8 cellular contexts compared by ENCODE assay signal in the genomic region with DNA sequence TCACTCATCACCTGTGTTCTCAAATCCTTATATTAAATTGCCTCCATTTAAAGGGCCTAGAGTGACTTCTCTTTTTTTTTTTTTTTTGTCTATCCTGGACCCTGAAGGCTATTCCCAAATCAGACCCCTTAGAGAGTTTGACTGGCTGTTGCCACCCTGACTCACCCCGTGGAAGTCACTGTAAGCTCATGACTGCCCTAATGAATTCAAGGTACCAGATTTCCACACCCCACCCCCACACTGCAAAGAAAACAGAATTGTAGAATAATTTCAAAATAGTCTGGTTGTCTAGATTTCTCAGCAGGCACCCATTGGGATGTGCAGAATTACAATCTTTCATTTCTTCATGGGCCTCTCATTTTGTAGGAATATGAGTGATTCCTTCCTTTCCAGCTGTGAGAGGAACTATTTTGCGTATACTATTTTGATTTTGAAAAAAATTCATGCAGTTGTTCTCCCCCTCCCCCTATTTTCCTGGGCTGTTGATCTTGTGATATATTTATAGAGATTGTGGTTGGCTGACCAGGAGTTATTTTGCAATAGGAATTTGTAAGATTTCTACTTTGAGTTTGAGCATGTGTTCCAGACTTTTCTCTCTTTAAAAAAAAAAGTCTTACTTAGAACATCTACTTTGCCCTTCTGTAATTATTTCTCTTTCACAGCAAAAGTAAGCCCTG.
A peak's percentile ranks its signal among the peaks of the same experiment; 100 is the strongest.
DNase-seq lines count a peak whose midpoint lies in the region; ATAC-seq and TF ChIP-seq lines count a peak whose summit lies in the region.

No MANE protein-coding gene starts in this region.

- H3K27me3 ChIP-seq in neural progenitor cell: no peaks in the 10 kb centered on the region
- no peaks in the 10 kb centered on the region for H3K27me3 ChIP-seq in esophagus muscularis mucosa

- H3K4me1 ChIP-seq in neural progenitor cell: no peaks in the 10 kb centered on the region
- H3K4me1 ChIP-seq in esophagus muscularis mucosa: peaks cover 0 to 17% (median 10%) of the 10 kb centered on the region in 4 donors

- intact Hi-C loops in esophagus muscularis mucosa (cut with DNase I): no loop called here

- peaks cover 16% of the 10 kb centered on the region for H3K4me1 Mint-ChIP-seq in neural progenitor cell

- no peak overlapping the region for H3K4me2 ChIP-seq in neural progenitor cell

- H3F3A ChIP-seq in neural progenitor cell (ENCODE audit: low read depth): no peaks in the 10 kb centered on the region

- H3K79me2 ChIP-seq in neural progenitor cell (ENCODE audit: low read depth): peaks cover 38% of the 10 kb centered on the region

- H2AFZ ChIP-seq in neural progenitor cell (replicated peaks): no peak overlapping the region

- TF ChIP-seq EP300 in esophagus muscularis mucosa (IDR thresholded peaks at IDR 0.05): no peak

- 67% methylated on average over 2 of the region's 2 CpGs for WGBS in esophagus muscularis mucosa

- H3K36me3 ChIP-seq in neural progenitor cell: no peaks in the 10 kb centered on the region
- H3K36me3 ChIP-seq in esophagus muscularis mucosa: no peaks in the 10 kb centered on the region

- peaks cover 6% of the 10 kb centered on the region for H3K27me3 Mint-ChIP-seq in neural progenitor cell (ENCODE audit: insufficient read depth, low read depth)

- H3K4me3 ChIP-seq in AG09309 (ENCODE audit: control insufficient read depth, low read depth, low read length) (no peak overlapping the region), NB4 (ENCODE audit: low read depth, low read length) (no peak overlapping the region), epithelial cell of proximal tubule (ENCODE audit: low read depth, low read length) (no peak overlapping the region), neural progenitor cell (no peak overlapping the region), esophagus muscularis mucosa (no peak overlapping the region)

- peaks cover 2% of the 10 kb centered on the region for H3K36me3 Mint-ChIP-seq in neural progenitor cell

- TF ChIP-seq CTCF in AG09309 (IDR thresholded peaks at IDR 0.05; ENCODE audit: control insufficient read depth, insufficient read depth, low read depth, low read length, missing control alignments): no peak
- TF ChIP-seq CTCF in NB4 (IDR thresholded peaks at IDR 0.05; ENCODE audit: low read depth, low read length): no peak
- TF ChIP-seq CTCF in epithelial cell of proximal tubule (conservative IDR thresholded peaks at IDR 0.05; ENCODE audit: low read depth, low read length): no peak
- no peak for TF ChIP-seq CTCF in neural progenitor cell (IDR thresholded peaks at IDR 0.05)
- TF ChIP-seq CTCF in esophagus muscularis mucosa (IDR thresholded peaks at IDR 0.05): no peak

- H3K27ac Mint-ChIP-seq in neural progenitor cell: peak overlapping the region; percentile 25

- no peak overlapping the region for H3K9ac ChIP-seq in neural progenitor cell

- DNase-seq in AG09309 (ENCODE audit: low read depth): peak; percentile 58
- peak; percentile 53 for DNase-seq in NB4 (ENCODE audit: low read depth)
- DNase-seq in epithelial cell of proximal tubule (ENCODE audit: low read depth): peak; percentile 52
- DNase-seq in neural progenitor cell (ENCODE audit: low spot score): no peak
- DNase-seq in esophagus muscularis mucosa (ENCODE audit: extremely low spot score): no peak
- no peak for DNase-seq in substantia nigra (lab: John Stamatoyannopoulos, UW)

- H4K20me1 ChIP-seq in neural progenitor cell (ENCODE audit: low read depth): peaks cover 40% of the 10 kb centered on the region

- TF ChIP-seq POLR2A in NB4 (IDR thresholded peaks at IDR 0.05; ENCODE audit: extremely low read depth, insufficient read length) (no peak), esophagus muscularis mucosa (IDR thresholded peaks at IDR 0.05; ENCODE audit: low read depth) (no peak)

- no peak overlapping the region for H3K4me3 Mint-ChIP-seq in neural progenitor cell

- H3K9me3 Mint-ChIP-seq in neural progenitor cell: no peaks in the 10 kb centered on the region

- H3K27ac ChIP-seq in neural progenitor cell (no peak overlapping the region), esophagus muscularis mucosa (replicated peaks in 1 of 4) (peak overlapping the region in 1 of 4 donors; percentile 26), substantia nigra (ENCODE audit: low read depth, low read length, poor library complexity, severe bottlenecking) (no peak overlapping the region)

- no peak for ATAC-seq in HG03378 (IDR thresholded peaks at IDR 0.05; ENCODE audit: unreplicated experiment)
- no peak for ATAC-seq in GM21360 (IDR thresholded peaks at IDR 0.05; ENCODE audit: unreplicated experiment)

- H3K9me3 ChIP-seq in neural progenitor cell (ENCODE audit: low read depth) (no peaks in the 10 kb centered on the region), esophagus muscularis mucosa (no peaks in the 10 kb centered on the region)

Comparison
In these comparisons a context has a peak if more than half of its experiments do, and no peak if none do; other contexts are left out.
1. DNase-seq: peak in AG09309 (single experiment), NB4 (single experiment) and epithelial cell of proximal tubule (single experiment); none in neural progenitor cell (single experiment), esophagus muscularis mucosa (single experiment) and substantia nigra (0 of 49).